Comparison of ENCODE assay signal across 9 cellular contexts in the genomic region with DNA sequence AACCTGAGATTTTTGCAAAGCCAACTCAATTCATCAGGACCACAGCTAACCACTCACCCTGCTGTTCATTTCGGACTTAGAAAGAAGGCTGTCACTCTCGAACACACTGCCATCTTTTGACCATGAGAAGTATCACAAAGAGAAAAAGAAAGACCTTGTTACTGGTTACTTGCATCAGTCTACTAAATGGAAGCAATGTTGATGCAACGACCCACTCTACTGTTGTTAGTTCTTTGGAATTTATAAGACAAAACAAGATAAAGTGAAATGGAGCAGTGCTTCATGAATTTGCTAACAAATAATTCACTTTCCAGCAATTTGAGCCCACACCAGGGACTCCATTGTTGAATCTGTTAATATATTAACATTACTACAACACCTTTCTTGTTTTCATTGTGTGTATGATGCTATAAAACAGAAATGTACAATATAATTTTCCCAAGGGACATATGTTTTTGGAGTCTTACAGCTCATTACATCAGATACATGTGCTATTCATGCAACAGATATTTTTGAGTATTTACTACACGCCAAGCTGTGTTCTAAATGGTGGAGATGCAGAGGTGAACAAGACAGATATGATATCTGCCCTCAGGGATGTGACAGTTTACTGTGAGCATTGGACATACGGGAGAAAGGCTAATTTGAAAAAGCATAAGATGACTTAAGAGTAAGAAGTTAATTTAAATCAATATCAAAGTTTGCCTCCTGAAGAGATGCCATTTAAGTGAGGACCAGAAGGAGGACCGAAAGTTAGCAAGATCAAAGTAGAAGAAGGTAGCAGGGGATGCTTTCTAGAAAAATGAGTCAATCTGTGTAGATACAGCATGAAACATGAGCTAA.
DNase-seq lines count a peak whose midpoint lies in the region; ATAC-seq, FAIRE-seq and TF ChIP-seq lines count a peak whose summit lies in the region.
"Had no signal": no experiment of that assay in that cellular context is flagged by ENCODE, and none has a peak within 500 bp of the region (broad histone marks: within the 10 kb centered on the region; RNA-seq: fewer than 3 reads in every experiment).

No MANE protein-coding gene starts in this region.

- no peaks in the 10 kb centered on the region for H3K4me1 Mint-ChIP-seq in naive thymus-derived CD8-positive, alpha-beta T cell

- peak; percentile 84 for ATAC-seq in GM21528 (IDR thresholded peaks at IDR 0.05; ENCODE audit: low FRiP score, unreplicated experiment)
- ATAC-seq in naive thymus-derived CD8-positive, alpha-beta T cell = peak; percentile 68 to 72

- H3K4me3 ChIP-seq in SJSA1 (no peak overlapping the region), epithelial cell of esophagus (ENCODE audit: low read length) (no peak overlapping the region)

- no peaks in the 10 kb centered on the region for H3K36me3 ChIP-seq in SJSA1

- POLR2A ChIA-PET in naive thymus-derived CD8-positive, alpha-beta T cell (lab: Charles Lee) = no interaction called here

- no peak overlapping the region for H3K4me3 Mint-ChIP-seq in naive thymus-derived CD8-positive, alpha-beta T cell
- H3K4me3 Mint-ChIP-seq: dendritic cell treated with granulocyte-macrophage colony-stimulating factor and Interleukin-4, amounts not matched to agents 40 ng/mL and 50 ng/mL, for 4 days had no signal

- no peaks in the 10 kb centered on the region for H3K9me3 ChIP-seq in SJSA1 (replicated peaks)

- H3K27me3 Mint-ChIP-seq in naive thymus-derived CD8-positive, alpha-beta T cell = peaks cover 0 to 21% (median 3%) of the 10 kb centered on the region in 5 donors
- H3K27me3 Mint-ChIP-seq: dendritic cell treated with granulocyte-macrophage colony-stimulating factor and Interleukin-4, amounts not matched to agents 40 ng/mL and 50 ng/mL, for 4 days had no signal

- no peak overlapping the region for H3K27ac Mint-ChIP-seq in naive thymus-derived CD8-positive, alpha-beta T cell
- H3K27ac Mint-ChIP-seq: dendritic cell treated with granulocyte-macrophage colony-stimulating factor and Interleukin-4, amounts not matched to agents 40 ng/mL and 50 ng/mL, for 4 days had no signal

- no peaks in the 10 kb centered on the region for H3K9me3 Mint-ChIP-seq in naive thymus-derived CD8-positive, alpha-beta T cell
- H3K9me3 Mint-ChIP-seq: dendritic cell treated with granulocyte-macrophage colony-stimulating factor and Interleukin-4, amounts not matched to agents 40 ng/mL and 50 ng/mL, for 4 days had no signal

- H3K27ac ChIP-seq in SJSA1 = no peak overlapping the region

- no peak for FAIRE-seq in HTR-8/SVneo (lab: Jason Lieb, UNC)

- H3K4me1 ChIP-seq in SJSA1 (replicated peaks) = no peaks in the 10 kb centered on the region

- no peaks in the 10 kb centered on the region for H3K27me3 ChIP-seq in SJSA1 (replicated peaks)

- H3K36me3 Mint-ChIP-seq in naive thymus-derived CD8-positive, alpha-beta T cell = no peaks in the 10 kb centered on the region

- peak; percentile 22 for DNase-seq in NCI-H2029 (lab: John Stamatoyannopoulos, UW)
- no peak for DNase-seq in NCI-H2029 treated with DMSO at 0.1 percent for 48 hours (lab: John Stamatoyannopoulos, UW)
- DNase-seq in HTR-8/SVneo (ENCODE audit: insufficient read length, low spot score) = peak; percentile 8
- peak; percentile 45 to 60 for DNase-seq in SJSA1 (ENCODE audit: low read depth in 1 of 2, low spot score in 2 of 2)
- peak; percentile 87 for DNase-seq in epithelial cell of esophagus (ENCODE audit: low read depth)
- DNase-seq in naive thymus-derived CD8-positive, alpha-beta T cell = peak in 3 of 10 donors; percentile 19 to 33 (median 25)
- DNase-seq in NCI-H2227 treated with DMSO at 0.1 percent for 48 hours (lab: John Stamatoyannopoulos, UW) = no peak

- TF ChIP-seq CTCF in epithelial cell of esophagus (IDR thresholded peaks at IDR 0.05; ENCODE audit: insufficient read depth, low read depth, low read length, missing control alignments) = peak; percentile 84

Comparison
In these comparisons a context has a peak if more than half of its experiments do, and no peak if none do; other contexts are left out.
1. DNase-seq: peak in NCI-H2029 (single experiment), HTR-8/SVneo (single experiment), SJSA1 (2 of 2) and epithelial cell of esophagus (single experiment); none in NCI-H2029 treated with DMSO at 0.1 percent for 48 hours (single experiment) and NCI-H2227 treated with DMSO at 0.1 percent for 48 hours (single experiment).